1 cellular context compared by ENCODE assay signal in the genomic region with DNA sequence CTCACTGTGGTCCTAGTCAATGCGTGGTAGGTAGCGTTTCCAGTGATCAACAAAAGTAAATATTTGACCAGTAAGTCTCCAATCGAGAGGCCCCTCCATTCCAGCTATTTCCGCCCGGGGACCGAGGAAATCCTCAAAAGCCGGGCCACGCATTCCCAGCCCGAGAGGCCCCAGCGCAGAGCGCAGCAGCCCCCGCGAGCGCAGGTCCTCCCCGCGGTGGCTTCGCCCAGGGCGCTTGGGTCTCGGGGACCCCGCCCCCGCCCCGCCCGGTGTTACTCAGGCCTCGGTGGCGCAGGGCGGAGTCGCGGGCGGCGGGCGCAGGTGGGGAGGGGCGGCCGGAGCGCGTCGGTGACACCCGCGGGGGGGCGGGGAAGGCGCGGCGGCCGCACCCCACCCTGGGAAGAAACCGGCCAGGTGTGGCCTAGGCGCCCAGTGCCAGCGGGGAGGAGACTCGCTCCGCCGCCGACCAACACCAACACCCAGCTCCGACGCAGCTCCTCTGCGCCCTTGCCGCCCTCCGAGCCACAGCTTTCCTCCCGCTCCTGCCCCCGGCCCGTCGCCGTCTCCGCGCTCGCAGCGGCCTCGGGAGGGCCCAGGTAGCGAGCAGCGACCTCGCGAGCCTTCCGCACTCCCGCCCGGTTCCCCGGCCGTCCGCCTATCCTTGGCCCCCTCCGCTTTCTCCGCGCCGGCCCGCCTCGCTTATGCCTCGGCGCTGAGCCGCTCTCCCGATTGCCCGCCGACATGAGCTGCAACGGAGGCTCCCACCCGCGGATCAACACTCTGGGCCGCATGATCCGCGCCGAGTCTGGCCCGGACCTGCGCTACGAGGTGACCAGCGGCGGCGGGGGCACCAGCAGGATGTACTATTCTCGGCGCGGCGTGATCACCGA.
A peak's percentile ranks its signal among the peaks of the same experiment; 100 is the strongest.
TF ChIP-seq lines count a peak whose summit lies in the region.

A gene with protein sequence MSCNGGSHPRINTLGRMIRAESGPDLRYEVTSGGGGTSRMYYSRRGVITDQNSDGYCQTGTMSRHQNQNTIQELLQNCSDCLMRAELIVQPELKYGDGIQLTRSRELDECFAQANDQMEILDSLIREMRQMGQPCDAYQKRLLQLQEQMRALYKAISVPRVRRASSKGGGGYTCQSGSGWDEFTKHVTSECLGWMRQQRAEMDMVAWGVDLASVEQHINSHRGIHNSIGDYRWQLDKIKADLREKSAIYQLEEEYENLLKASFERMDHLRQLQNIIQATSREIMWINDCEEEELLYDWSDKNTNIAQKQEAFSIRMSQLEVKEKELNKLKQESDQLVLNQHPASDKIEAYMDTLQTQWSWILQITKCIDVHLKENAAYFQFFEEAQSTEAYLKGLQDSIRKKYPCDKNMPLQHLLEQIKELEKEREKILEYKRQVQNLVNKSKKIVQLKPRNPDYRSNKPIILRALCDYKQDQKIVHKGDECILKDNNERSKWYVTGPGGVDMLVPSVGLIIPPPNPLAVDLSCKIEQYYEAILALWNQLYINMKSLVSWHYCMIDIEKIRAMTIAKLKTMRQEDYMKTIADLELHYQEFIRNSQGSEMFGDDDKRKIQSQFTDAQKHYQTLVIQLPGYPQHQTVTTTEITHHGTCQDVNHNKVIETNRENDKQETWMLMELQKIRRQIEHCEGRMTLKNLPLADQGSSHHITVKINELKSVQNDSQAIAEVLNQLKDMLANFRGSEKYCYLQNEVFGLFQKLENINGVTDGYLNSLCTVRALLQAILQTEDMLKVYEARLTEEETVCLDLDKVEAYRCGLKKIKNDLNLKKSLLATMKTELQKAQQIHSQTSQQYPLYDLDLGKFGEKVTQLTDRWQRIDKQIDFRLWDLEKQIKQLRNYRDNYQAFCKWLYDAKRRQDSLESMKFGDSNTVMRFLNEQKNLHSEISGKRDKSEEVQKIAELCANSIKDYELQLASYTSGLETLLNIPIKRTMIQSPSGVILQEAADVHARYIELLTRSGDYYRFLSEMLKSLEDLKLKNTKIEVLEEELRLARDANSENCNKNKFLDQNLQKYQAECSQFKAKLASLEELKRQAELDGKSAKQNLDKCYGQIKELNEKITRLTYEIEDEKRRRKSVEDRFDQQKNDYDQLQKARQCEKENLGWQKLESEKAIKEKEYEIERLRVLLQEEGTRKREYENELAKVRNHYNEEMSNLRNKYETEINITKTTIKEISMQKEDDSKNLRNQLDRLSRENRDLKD (N-terminal part only) (plus strand): TSS at position 497 of the 890 bp plus-strand sequence. CDS start 245 bp downstream, at position 742.

TF ChIP-seq in HepG2, 621 proteins besides CTCF, POLR2A, EP300 and RAD21 (continued from another document and continues in another):
- TF ChIP-seq, protein P1, sequence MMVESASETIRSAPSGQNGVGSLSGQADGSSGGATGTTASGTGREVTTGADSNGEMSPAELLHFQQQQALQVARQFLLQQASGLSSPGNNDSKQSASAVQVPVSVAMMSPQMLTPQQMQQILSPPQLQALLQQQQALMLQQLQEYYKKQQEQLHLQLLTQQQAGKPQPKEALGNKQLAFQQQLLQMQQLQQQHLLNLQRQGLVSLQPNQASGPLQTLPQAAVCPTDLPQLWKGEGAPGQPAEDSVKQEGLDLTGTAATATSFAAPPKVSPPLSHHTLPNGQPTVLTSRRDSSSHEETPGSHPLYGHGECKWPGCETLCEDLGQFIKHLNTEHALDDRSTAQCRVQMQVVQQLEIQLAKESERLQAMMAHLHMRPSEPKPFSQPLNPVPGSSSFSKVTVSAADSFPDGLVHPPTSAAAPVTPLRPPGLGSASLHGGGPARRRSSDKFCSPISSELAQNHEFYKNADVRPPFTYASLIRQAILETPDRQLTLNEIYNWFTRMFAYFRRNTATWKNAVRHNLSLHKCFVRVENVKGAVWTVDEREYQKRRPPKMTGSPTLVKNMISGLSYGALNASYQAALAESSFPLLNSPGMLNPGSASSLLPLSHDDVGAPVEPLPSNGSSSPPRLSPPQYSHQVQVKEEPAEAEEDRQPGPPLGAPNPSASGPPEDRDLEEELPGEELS (CRISPR knock-in tag; IDR thresholded peaks at IDR 0.05): peak; percentile 95
- TF ChIP-seq, protein P2, sequence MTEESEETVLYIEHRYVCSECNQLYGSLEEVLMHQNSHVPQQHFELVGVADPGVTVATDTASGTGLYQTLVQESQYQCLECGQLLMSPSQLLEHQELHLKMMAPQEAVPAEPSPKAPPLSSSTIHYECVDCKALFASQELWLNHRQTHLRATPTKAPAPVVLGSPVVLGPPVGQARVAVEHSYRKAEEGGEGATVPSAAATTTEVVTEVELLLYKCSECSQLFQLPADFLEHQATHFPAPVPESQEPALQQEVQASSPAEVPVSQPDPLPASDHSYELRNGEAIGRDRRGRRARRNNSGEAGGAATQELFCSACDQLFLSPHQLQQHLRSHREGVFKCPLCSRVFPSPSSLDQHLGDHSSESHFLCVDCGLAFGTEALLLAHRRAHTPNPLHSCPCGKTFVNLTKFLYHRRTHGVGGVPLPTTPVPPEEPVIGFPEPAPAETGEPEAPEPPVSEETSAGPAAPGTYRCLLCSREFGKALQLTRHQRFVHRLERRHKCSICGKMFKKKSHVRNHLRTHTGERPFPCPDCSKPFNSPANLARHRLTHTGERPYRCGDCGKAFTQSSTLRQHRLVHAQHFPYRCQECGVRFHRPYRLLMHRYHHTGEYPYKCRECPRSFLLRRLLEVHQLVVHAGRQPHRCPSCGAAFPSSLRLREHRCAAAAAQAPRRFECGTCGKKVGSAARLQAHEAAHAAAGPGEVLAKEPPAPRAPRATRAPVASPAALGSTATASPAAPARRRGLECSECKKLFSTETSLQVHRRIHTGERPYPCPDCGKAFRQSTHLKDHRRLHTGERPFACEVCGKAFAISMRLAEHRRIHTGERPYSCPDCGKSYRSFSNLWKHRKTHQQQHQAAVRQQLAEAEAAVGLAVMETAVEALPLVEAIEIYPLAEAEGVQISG (CRISPR knock-in tag; IDR thresholded peaks at IDR 0.05): peak; percentile 91
- TF ChIP-seq YEATS2 (CRISPR knock-in tag; IDR thresholded peaks at IDR 0.05; ENCODE audit: borderline replicate concordance) (no peak), PHF20 (CRISPR knock-in tag; IDR thresholded peaks at IDR 0.05) (0 out of 2 replicates have a peak, but pooled peaks have one; percentile 24), RORA (CRISPR knock-in tag; IDR thresholded peaks at IDR 0.05) (no peak), PCBP1 (IDR thresholded peaks at IDR 0.05; ENCODE audit: borderline replicate concordance, low read depth, low read length) (0 out of 2 replicates have a peak, but pooled peaks have one; percentile 9), MAZ (IDR thresholded peaks at IDR 0.05; ENCODE audit: borderline replicate concordance, low read depth, low read length) (peak; percentile 95), MAZ (CRISPR knock-in tag; IDR thresholded peaks at IDR 0.05; ENCODE audit: low read depth) (peak; percentile 97), FOXK1 (CRISPR knock-in tag; IDR thresholded peaks at IDR 0.05; ENCODE audit: borderline replicate concordance, low read depth) (peak; percentile 88; the same call in 1 of the 2 replicates), ZNF678 (CRISPR knock-in tag; IDR thresholded peaks at IDR 0.05) (no peak), PTBP1 (IDR thresholded peaks at IDR 0.05; ENCODE audit: low read depth, low read length, poor library complexity, severe bottlenecking) (no peak), ZNF143 (CRISPR knock-in tag; IDR thresholded peaks at IDR 0.05) (no peak), ZNF670 (CRISPR knock-in tag; IDR thresholded peaks at IDR 0.05; ENCODE audit: borderline replicate concordance) (peak; percentile 97), HOXA9 (CRISPR knock-in tag; IDR thresholded peaks at IDR 0.05; ENCODE audit: borderline replicate concordance) (no peak; the same call in 1 of the 2 replicates), ZEB1 (IDR thresholded peaks at IDR 0.05; ENCODE audit: insufficient replicate concordance, low read depth) (peak; percentile 62), HOXA5 (CRISPR knock-in tag; IDR thresholded peaks at IDR 0.05) (peak; percentile 89; the same call in 1 of the 2 replicates), PLRG1 (conservative IDR thresholded peaks at IDR 0.05) (no peak), ZNF337 (CRISPR knock-in tag; IDR thresholded peaks at IDR 0.05; ENCODE audit: borderline replicate concordance, low read depth) (peak; percentile 85; the same call in 1 of the 2 replicates), ATF7 (IDR thresholded peaks at IDR 0.05) (no peak), ATF7 (CRISPR knock-in tag; IDR thresholded peaks at IDR 0.05) (no peak; the same call in 1 of the 2 replicates), ZSCAN25 (CRISPR knock-in tag; IDR thresholded peaks at IDR 0.05) (peak; percentile 69; the same call in 1 of the 2 replicates), ZNF264 (CRISPR knock-in tag; IDR thresholded peaks at IDR 0.05) (peak; percentile 87), PAX8 (CRISPR knock-in tag; IDR thresholded peaks at IDR 0.05; ENCODE audit: borderline replicate concordance) (no peak), SAP130 (CRISPR knock-in tag; IDR thresholded peaks at IDR 0.05; ENCODE audit: low read depth) (peak; percentile 95), TARDBP (CRISPR knock-in tag; IDR thresholded peaks at IDR 0.05) (peak; percentile 86), NFYB (CRISPR knock-in tag; IDR thresholded peaks at IDR 0.05) (no peak), ZFP82 (CRISPR knock-in tag; IDR thresholded peaks at IDR 0.05; ENCODE audit: borderline replicate concordance) (peak; percentile 94), POLR2AphosphoS2 (IDR thresholded peaks at IDR 0.05; ENCODE audit: low read depth, low read length) (no peak), ZBTB1 (CRISPR knock-in tag; IDR thresholded peaks at IDR 0.05; ENCODE audit: borderline replicate concordance) (no peak), PHB2 (IDR thresholded peaks at IDR 0.05; ENCODE audit: partially characterized antibody) (no peak), ZNF883 (CRISPR knock-in tag; IDR thresholded peaks at IDR 0.05; ENCODE audit: not compliant biosample characterization) (no peak), ZSCAN12 (CRISPR knock-in tag; IDR thresholded peaks at IDR 0.05) (peak; percentile 52; the same call in 1 of the 2 replicates), NR2C2 (CRISPR knock-in tag; IDR thresholded peaks at IDR 0.05; ENCODE audit: borderline replicate concordance) (no peak; the same call in 1 of the 2 replicates), MZF1 (CRISPR knock-in tag; IDR thresholded peaks at IDR 0.05; ENCODE audit: borderline replicate concordance) (no peak), FOXJ3 (CRISPR knock-in tag; IDR thresholded peaks at IDR 0.05; ENCODE audit: borderline replicate concordance) (peak; percentile 70; the same call in 1 of the 2 replicates)
- TF ChIP-seq, protein P3, sequence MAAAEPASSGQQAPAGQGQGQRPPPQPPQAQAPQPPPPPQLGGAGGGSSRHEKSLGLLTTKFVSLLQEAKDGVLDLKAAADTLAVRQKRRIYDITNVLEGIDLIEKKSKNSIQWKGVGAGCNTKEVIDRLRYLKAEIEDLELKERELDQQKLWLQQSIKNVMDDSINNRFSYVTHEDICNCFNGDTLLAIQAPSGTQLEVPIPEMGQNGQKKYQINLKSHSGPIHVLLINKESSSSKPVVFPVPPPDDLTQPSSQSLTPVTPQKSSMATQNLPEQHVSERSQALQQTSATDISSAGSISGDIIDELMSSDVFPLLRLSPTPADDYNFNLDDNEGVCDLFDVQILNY (CRISPR knock-in tag; conservative IDR thresholded peaks at IDR 0.05): 0 out of 2 replicates have a peak, but pooled peaks have one; percentile 54
- TF ChIP-seq, protein P4, sequence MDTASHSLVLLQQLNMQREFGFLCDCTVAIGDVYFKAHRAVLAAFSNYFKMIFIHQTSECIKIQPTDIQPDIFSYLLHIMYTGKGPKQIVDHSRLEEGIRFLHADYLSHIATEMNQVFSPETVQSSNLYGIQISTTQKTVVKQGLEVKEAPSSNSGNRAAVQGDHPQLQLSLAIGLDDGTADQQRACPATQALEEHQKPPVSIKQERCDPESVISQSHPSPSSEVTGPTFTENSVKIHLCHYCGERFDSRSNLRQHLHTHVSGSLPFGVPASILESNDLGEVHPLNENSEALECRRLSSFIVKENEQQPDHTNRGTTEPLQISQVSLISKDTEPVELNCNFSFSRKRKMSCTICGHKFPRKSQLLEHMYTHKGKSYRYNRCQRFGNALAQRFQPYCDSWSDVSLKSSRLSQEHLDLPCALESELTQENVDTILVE (CRISPR knock-in tag; IDR thresholded peaks at IDR 0.05): peak; percentile 99
- TF ChIP-seq, protein P5, sequence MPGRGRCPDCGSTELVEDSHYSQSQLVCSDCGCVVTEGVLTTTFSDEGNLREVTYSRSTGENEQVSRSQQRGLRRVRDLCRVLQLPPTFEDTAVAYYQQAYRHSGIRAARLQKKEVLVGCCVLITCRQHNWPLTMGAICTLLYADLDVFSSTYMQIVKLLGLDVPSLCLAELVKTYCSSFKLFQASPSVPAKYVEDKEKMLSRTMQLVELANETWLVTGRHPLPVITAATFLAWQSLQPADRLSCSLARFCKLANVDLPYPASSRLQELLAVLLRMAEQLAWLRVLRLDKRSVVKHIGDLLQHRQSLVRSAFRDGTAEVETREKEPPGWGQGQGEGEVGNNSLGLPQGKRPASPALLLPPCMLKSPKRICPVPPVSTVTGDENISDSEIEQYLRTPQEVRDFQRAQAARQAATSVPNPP (CRISPR knock-in tag; IDR thresholded peaks at IDR 0.05): peak; percentile 22; the same call in 1 of the 2 replicates
- TF ChIP-seq, protein P6, sequence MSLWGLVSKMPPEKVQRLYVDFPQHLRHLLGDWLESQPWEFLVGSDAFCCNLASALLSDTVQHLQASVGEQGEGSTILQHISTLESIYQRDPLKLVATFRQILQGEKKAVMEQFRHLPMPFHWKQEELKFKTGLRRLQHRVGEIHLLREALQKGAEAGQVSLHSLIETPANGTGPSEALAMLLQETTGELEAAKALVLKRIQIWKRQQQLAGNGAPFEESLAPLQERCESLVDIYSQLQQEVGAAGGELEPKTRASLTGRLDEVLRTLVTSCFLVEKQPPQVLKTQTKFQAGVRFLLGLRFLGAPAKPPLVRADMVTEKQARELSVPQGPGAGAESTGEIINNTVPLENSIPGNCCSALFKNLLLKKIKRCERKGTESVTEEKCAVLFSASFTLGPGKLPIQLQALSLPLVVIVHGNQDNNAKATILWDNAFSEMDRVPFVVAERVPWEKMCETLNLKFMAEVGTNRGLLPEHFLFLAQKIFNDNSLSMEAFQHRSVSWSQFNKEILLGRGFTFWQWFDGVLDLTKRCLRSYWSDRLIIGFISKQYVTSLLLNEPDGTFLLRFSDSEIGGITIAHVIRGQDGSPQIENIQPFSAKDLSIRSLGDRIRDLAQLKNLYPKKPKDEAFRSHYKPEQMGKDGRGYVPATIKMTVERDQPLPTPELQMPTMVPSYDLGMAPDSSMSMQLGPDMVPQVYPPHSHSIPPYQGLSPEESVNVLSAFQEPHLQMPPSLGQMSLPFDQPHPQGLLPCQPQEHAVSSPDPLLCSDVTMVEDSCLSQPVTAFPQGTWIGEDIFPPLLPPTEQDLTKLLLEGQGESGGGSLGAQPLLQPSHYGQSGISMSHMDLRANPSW (CRISPR knock-in tag; IDR thresholded peaks at IDR 0.05; ENCODE audit: borderline replicate concordance): peak; percentile 57; the same call in 1 of the 2 replicates
- TF ChIP-seq, protein P7, sequence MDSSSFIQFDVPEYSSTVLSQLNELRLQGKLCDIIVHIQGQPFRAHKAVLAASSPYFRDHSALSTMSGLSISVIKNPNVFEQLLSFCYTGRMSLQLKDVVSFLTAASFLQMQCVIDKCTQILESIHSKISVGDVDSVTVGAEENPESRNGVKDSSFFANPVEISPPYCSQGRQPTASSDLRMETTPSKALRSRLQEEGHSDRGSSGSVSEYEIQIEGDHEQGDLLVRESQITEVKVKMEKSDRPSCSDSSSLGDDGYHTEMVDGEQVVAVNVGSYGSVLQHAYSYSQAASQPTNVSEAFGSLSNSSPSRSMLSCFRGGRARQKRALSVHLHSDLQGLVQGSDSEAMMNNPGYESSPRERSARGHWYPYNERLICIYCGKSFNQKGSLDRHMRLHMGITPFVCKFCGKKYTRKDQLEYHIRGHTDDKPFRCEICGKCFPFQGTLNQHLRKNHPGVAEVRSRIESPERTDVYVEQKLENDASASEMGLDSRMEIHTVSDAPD (CRISPR knock-in tag; IDR thresholded peaks at IDR 0.05): no peak
